Comparison of ENCODE assay signal across 11 cellular contexts in genomic region chr7:27116019-27116411, GRCh38. TPM values are rescaled to one million over a fixed set of nuclear protein-coding genes. Genes with fewer than 3 reads are reported as not detected.
DNase-seq lines count a peak whose midpoint lies in the region; ATAC-seq and TF ChIP-seq lines count a peak whose summit lies in the region.
"Had no signal": no experiment of that assay in that cellular context is flagged by ENCODE, and none has a peak within 500 bp of the region (broad histone marks: within the 10 kb centered on the region; RNA-seq: fewer than 3 reads in every experiment).

No MANE protein-coding gene starts in this region.

- TF ChIP-seq CTCF in WI38 (IDR thresholded peaks at IDR 0.05; ENCODE audit: low read depth, low read length) (peak; percentile 12; the same call in 1 of the 2 replicates), hepatocyte (IDR thresholded peaks at IDR 0.05; ENCODE audit: poor library complexity) (no peak), spleen (IDR thresholded peaks at IDR 0.05 in 8 of 11, conservative IDR thresholded peaks at IDR 0.05 in 3 of 11) (no peak)

- H3K79me2 ChIP-seq in hepatocyte: peaks cover 30% of the 10 kb centered on the region

- 53% methylated on average over 13 of the region's 13 CpGs for WGBS in hepatocyte (ENCODE audit: low lambda C conversion rate, missing lambda C conversion rate)
- 68 to 90% (median 76%) methylated on average over 13 of the region's 13 CpGs for WGBS in spleen, 5 donors

- H2AFZ ChIP-seq in hepatocyte: no peak overlapping the region

- peak overlapping the region; percentile 91 for H3K4me2 ChIP-seq in hepatocyte

- H3K27ac ChIP-seq in hepatocyte (no peak overlapping the region), spleen (peak overlapping the region in 7 of 8 donors; percentile 63 to 89 (median 71))

- H3K9me3 ChIP-seq in hepatocyte (ENCODE audit: low read depth) (no peaks in the 10 kb centered on the region), spleen (no peaks in the 10 kb centered on the region)

- peaks cover 15% of the 10 kb centered on the region for H3K4me1 ChIP-seq in hepatocyte (ENCODE audit: insufficient read depth)
- peaks cover 0 to 58% (median 25%) of the 10 kb centered on the region in 6 donors for H3K4me1 ChIP-seq in spleen

- H3K27me3 ChIP-seq in hepatocyte (peaks cover 63% of the 10 kb centered on the region), spleen (replicated peaks in 1 of 7) (no peaks in the 10 kb centered on the region)

- ATAC-seq in GM19397 (IDR thresholded peaks at IDR 0.05; ENCODE audit: unreplicated experiment): no peak
- ATAC-seq: activated CD8-positive, alpha-beta T cell treated with anti-CD3 and anti-CD28 coated beads for 36 hours had no signal

- no peaks in the 10 kb centered on the region for H3K9me2 ChIP-seq in hepatocyte (replicated peaks; ENCODE audit: insufficient read depth)

- TF ChIP-seq POLR2A in spleen (IDR thresholded peaks at IDR 0.05): no peak

- H3K4me3 ChIP-seq in WI38 (ENCODE audit: low read depth, low read length) (peak overlapping the region; percentile 83), hepatocyte (no peak overlapping the region), spleen (peak overlapping the region in 5 of 8 donors; percentile 23 to 59 (median 26))

- intact Hi-C loops in spleen (cut with DNase I; ENCODE audit: low total_unique reads): loop anchor here (10.0 kb wide), 1 partner anchor 361 kb away; no protein-coding TSS in a partner anchor

- no peak for DNase-seq in hepatocyte (ENCODE audit: low spot score)
- DNase-seq in spleen: no peak
- DNase-seq in activated CD8-positive, alpha-beta memory T cell treated with anti-CD3 and anti-CD28 coated beads for 24 hours: no peak
- no peak for DNase-seq in activated naive CD4-positive, alpha-beta T cell treated with Interleukin-2 at 50 U/mL for 16 hours
- DNase-seq: activated CD8-positive, alpha-beta T cell treated with anti-CD3 and anti-CD28 coated beads for 36 hours; activated naive CD8-positive, alpha-beta T cell treated with anti-CD3 and anti-CD28 coated beads, Interleukin-2, amount 10 ng/mL, durations not matched to agents 7 days and 5 days; CD4-positive, alpha-beta T cell; MV-4-11; stimulated activated CD8-positive, alpha-beta memory T cell treated with anti-CD3 and anti-CD28 coated beads, Interleukin-4, amount 100 ng/mL, for 48 hours had no signal

- no peaks in the 10 kb centered on the region for H4K20me1 ChIP-seq in hepatocyte (ENCODE audit: insufficient read depth, poor library complexity, severe bottlenecking)

- H3K36me3 ChIP-seq in hepatocyte (replicated peaks; ENCODE audit: insufficient read depth, low read depth) (no peaks in the 10 kb centered on the region), spleen (no peaks in the 10 kb centered on the region)

RNA-seq across cellular contexts. Expression of gene HOXA2, which starts 13.5 kb away (rescaled TPM):
- 0.36 TPM in 1 of 2 replicates, not detected in the other for total RNA-seq in hepatocyte
- 0.07 and 0.81 TPM in 2 replicates for polyA plus RNA-seq in hepatocyte
- 1 to 10 TPM in 4 of 7 donors, under 1 TPM in 3; 0.70 to 2.8 (median 1.3) TPM for total RNA-seq in spleen
- under 1 TPM; 0.41 to 0.83 (median 0.55) TPM for polyA plus RNA-seq in spleen
- total RNA-seq: activated CD8-positive, alpha-beta T cell treated with anti-CD3 and anti-CD28 coated beads for 36 hours; activated naive CD8-positive, alpha-beta T cell treated with anti-CD3 and anti-CD28 coated beads, Interleukin-2, amount 10 ng/mL, durations not matched to agents 7 days and 5 days; CD4-positive, alpha-beta T cell had no signal

RNA-seq across cellular contexts. Expression of gene HOXA4, which starts 14.5 kb away (rescaled TPM):
- total RNA-seq in hepatocyte (1.3 and 1.4 TPM in 2 replicates), spleen (10 to 100 TPM in 1 of 7 donors, 1 to 10 TPM in 6; 2.7 to 10.8 (median 4.6) TPM)
- polyA plus RNA-seq in hepatocyte (0.69 and 0.96 TPM in 2 replicates), spleen (1 to 10 TPM; 2.1 to 5.9 (median 3.6) TPM)
- total RNA-seq: CD4-positive, alpha-beta T cell had no signal

RNA-seq across cellular contexts. Expression of gene HOXA1, which starts 20.2 kb away (rescaled TPM):
- total RNA-seq in hepatocyte (0.12 and 0.30 TPM in 2 replicates), spleen (1 to 10 TPM; 1.1 to 4.1 (median 1.7) TPM)
- polyA plus RNA-seq in hepatocyte (0.25 and 0.77 TPM in 2 replicates), spleen (1 to 10 TPM in 1 of 3 donors, under 1 TPM in 2; 0.33 to 1.3 (median 0.82) TPM)

RNA-seq across cellular contexts. Expression of gene HOXA5, which starts 27.5 kb away (rescaled TPM):
- total RNA-seq in hepatocyte (0.08 and 0.70 TPM in 2 replicates), spleen (1 to 10 TPM; 3.0 to 9.3 (median 6.9) TPM)
- polyA plus RNA-seq in hepatocyte (0.41 and 0.92 TPM in 2 replicates), spleen (1 to 10 TPM; 1.6 to 2.3 (median 2.2) TPM)
- total RNA-seq: activated CD8-positive, alpha-beta T cell treated with anti-CD3 and anti-CD28 coated beads for 36 hours; activated naive CD8-positive, alpha-beta T cell treated with anti-CD3 and anti-CD28 coated beads, Interleukin-2, amount 10 ng/mL, durations not matched to agents 7 days and 5 days; CD4-positive, alpha-beta T cell had no signal

RNA-seq across cellular contexts. Expression of gene HOXA6, which starts 31.6 kb away (rescaled TPM):
- total RNA-seq in hepatocyte: not detected in 2 replicates
- polyA plus RNA-seq in hepatocyte: 0.16 and 0.23 TPM in 2 replicates
- total RNA-seq in spleen: 1 to 10 TPM in 5 of 7 donors, under 1 TPM in 2; 0.38 to 2.0 (median 1.4) TPM
- under 1 TPM in 1 of 3 donors, not detected in 2; 0.26 TPM for polyA plus RNA-seq in spleen
- total RNA-seq: activated CD8-positive, alpha-beta T cell treated with anti-CD3 and anti-CD28 coated beads for 36 hours; activated naive CD8-positive, alpha-beta T cell treated with anti-CD3 and anti-CD28 coated beads, Interleukin-2, amount 10 ng/mL, durations not matched to agents 7 days and 5 days; CD4-positive, alpha-beta T cell had no signal
